8 cellular contexts compared by ENCODE assay signal in the genomic region with DNA sequence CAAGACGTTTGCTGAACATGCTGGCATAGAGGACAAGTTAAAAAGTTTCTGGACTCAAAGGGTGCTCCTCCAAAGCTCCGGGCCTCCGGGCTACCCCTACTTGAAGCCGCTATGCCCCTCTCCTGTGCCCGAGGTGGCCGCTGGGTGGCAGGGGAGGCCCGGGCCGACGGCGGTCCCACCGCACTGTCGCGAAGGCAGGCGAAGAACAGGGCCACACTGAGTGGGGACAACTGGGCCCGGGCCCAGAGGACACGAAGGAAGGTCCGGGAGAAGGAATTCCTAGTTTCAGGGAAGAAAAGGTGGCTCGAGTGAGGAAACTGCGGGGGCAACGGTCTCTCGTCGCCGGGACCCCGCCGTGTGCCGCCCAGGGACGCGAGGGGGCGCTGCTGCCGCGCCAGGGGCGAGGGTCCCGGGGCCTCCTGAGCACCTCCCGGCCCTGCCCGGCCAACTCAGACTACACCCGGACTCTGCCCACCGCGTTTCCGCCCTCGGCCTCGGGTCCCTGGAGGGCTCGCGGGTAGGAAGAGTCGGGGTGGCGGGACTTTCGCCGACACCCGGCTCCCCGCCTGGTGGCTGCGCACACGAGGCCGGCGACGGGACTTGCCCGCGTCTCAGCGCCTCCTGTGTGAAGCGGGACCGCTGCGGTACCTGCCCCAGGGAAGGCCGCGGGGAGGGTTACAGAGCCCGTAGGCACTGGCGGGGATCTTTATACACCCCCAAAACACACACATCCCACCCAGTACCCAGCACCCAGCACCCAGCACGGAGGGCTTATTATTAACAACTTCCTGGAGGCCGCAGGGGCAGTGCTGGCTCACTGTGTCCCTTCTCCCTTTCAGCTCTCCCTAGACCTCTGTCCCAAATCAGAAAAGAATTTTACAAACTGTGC. TPM values are rescaled to one million over a fixed set of nuclear protein-coding genes. Genes with fewer than 3 reads are reported as not detected.
DNase-seq lines count a peak whose midpoint lies in the region; ATAC-seq and TF ChIP-seq lines count a peak whose summit lies in the region.

No MANE protein-coding gene starts in this region.

- POLR2A ChIA-PET in SK-N-SH (lab: Yijun Ruan, JAX): no interaction called here

- no peaks in the 10 kb centered on the region for H3K9me2 ChIP-seq in SK-N-SH

- TF ChIP-seq EP300 in SK-N-SH (IDR thresholded peaks at IDR 0.05; ENCODE audit: borderline replicate concordance in 1 of 2, low read depth in 1 of 2, low read length in 1 of 2): no peak

- DNase-seq in BE2C (peak; percentile 85), GM19240 (ENCODE audit: insufficient read length, low spot score) (peak; percentile 61), SK-N-SH (peak; percentile 97), cardiac septum (ENCODE audit: low spot score) (peak; percentile 87), trophoblast cell (peak; percentile 40 to 73), tibial artery (peak; percentile 67 to 85)
- peak; percentile 79 for DNase-seq in activated naive CD8-positive, alpha-beta T cell treated with anti-CD3 and anti-CD28 coated beads for 36 hours

- H3K4ac ChIP-seq in trophoblast cell (ENCODE audit: low read depth, low read length): no peak overlapping the region

- CTCF ChIA-PET in SK-N-SH (lab: Yijun Ruan, JAX): interaction anchor here (0.5 to 7.4 kb wide), 71 partner anchors 8 to 765 kb away, joined by 3 to 128 read pairs (median 4); a partner anchor contains a TSS

- TF ChIP-seq CTCF in BE2C (IDR thresholded peaks at IDR 0.05; ENCODE audit: low read depth, low read length) (peak; percentile 88), SK-N-SH (IDR thresholded peaks at IDR 0.05) (peak; percentile 100), tibial artery (IDR thresholded peaks at IDR 0.05) (peak; percentile 86 to 92)

- no peaks in the 10 kb centered on the region for H4K20me1 ChIP-seq in SK-N-SH (ENCODE audit: insufficient read depth)

- H3K4me1 Mint-ChIP-seq in activated naive CD8-positive, alpha-beta T cell treated with anti-CD3 and anti-CD28 coated beads for 36 hours: peaks cover 6% of the 10 kb centered on the region

- peak; percentile 75 for ATAC-seq in HG03457 (IDR thresholded peaks at IDR 0.05; ENCODE audit: unreplicated experiment)

- no peak overlapping the region for H3K23ac ChIP-seq in trophoblast cell (ENCODE audit: low read length)

- peak overlapping the region; percentile 57 for H3K4me3 ChIP-seq in BE2C (ENCODE audit: low read depth, low read length)
- H3K4me3 ChIP-seq in SK-N-SH (ENCODE audit: low read depth in 2 of 2, low read length in 1 of 2): peak overlapping the region; percentile 45 to 63
- peak overlapping the region; percentile 68 for H3K4me3 ChIP-seq in trophoblast cell (ENCODE audit: low read depth, low read length)
- H3K4me3 ChIP-seq in tibial artery: peak overlapping the region; percentile 42 to 61

- H3K9me3 ChIP-seq in BE2C (no peaks in the 10 kb centered on the region), SK-N-SH (no peaks in the 10 kb centered on the region), trophoblast cell (ENCODE audit: insufficient read depth, low read depth, low read length) (no peaks in the 10 kb centered on the region), tibial artery (no peaks in the 10 kb centered on the region)

- peak overlapping the region; percentile 68 for H3K27ac Mint-ChIP-seq in activated naive CD8-positive, alpha-beta T cell treated with anti-CD3 and anti-CD28 coated beads for 36 hours

- H3K4me1 ChIP-seq in BE2C (no peaks in the 10 kb centered on the region), SK-N-SH (ENCODE audit: control insufficient read depth in 1 of 2, insufficient read depth in 2 of 2, low read depth in 1 of 2, low read length in 1 of 2) (no peaks in the 10 kb centered on the region; a peak in 1 of 4 replicates), trophoblast cell (ENCODE audit: control insufficient read depth in 1 of 2, insufficient read depth in 2 of 2, low read length in 2 of 2) (peaks cover 0 to 2% of the 10 kb centered on the region in 2 experiments), tibial artery (peaks cover 0 to 13% (median 10%) of the 10 kb centered on the region in 4 donors)

- H3K79me2 ChIP-seq in SK-N-SH (ENCODE audit: insufficient read depth): no peaks in the 10 kb centered on the region
- peaks cover 2% of the 10 kb centered on the region for H3K79me2 ChIP-seq in trophoblast cell (ENCODE audit: control insufficient read depth, insufficient read depth, low read length, poor library complexity)

- H3K14ac ChIP-seq in trophoblast cell (ENCODE audit: low read length): peak overlapping the region; percentile 59

- H3K36me3 Mint-ChIP-seq in activated naive CD8-positive, alpha-beta T cell treated with anti-CD3 and anti-CD28 coated beads for 36 hours: no peaks in the 10 kb centered on the region

- peak overlapping the region; percentile 35; the same call in 1 of the 2 replicates for H3K9ac ChIP-seq in SK-N-SH
- H3K9ac ChIP-seq in trophoblast cell (ENCODE audit: low read length): peak overlapping the region; percentile 54

- H2BK5ac ChIP-seq in trophoblast cell (ENCODE audit: low read depth, low read length, poor library complexity): peak overlapping the region; percentile 1

- H3K18ac ChIP-seq in trophoblast cell (ENCODE audit: low read length): peak overlapping the region; percentile 55

- 17% methylated on average over 43 of the region's 66 CpGs for WGBS in SK-N-SH (ENCODE audit: low lambda C conversion rate)
- no CpG with 5 or more reads among the region's 66 CpGs for WGBS in trophoblast cell (ENCODE audit: extremely low coverage, insufficient coverage, insufficient read length)

- peak overlapping the region; percentile 89 for H2BK12ac ChIP-seq in trophoblast cell (ENCODE audit: low read length)

- H3K79me1 ChIP-seq in trophoblast cell (ENCODE audit: low read length): peaks cover 5% of the 10 kb centered on the region

- peak overlapping the region; percentile 67 for H3K4me2 ChIP-seq in SK-N-SH
- peak overlapping the region; percentile 94 for H3K4me2 ChIP-seq in trophoblast cell (ENCODE audit: low read length)

- H3K27ac ChIP-seq in SK-N-SH (ENCODE audit: low read depth in 2 of 2, low read length in 1 of 2): no peak overlapping the region
- H3K27ac ChIP-seq in trophoblast cell (ENCODE audit: low read depth, low read length): no peak overlapping the region
- peak overlapping the region; percentile 19 to 46 for H3K27ac ChIP-seq in tibial artery

- H4K91ac ChIP-seq in trophoblast cell (ENCODE audit: low read depth, low read length): peak overlapping the region; percentile 48

- peak overlapping the region; percentile 80 for H4K12ac ChIP-seq in trophoblast cell (ENCODE audit: low read depth, low read length)

- H3K36me3 ChIP-seq in BE2C (no peaks in the 10 kb centered on the region), SK-N-SH (replicated peaks in 1 of 2; ENCODE audit: control insufficient read depth in 1 of 2, insufficient read depth in 2 of 2, low read length in 1 of 2) (no peaks in the 10 kb centered on the region), trophoblast cell (ENCODE audit: control insufficient read depth in 1 of 2, insufficient read depth in 2 of 2, low read length in 2 of 2) (no peaks in the 10 kb centered on the region), tibial artery (no peaks in the 10 kb centered on the region)

- no peaks in the 10 kb centered on the region for H3K9me3 Mint-ChIP-seq in activated naive CD8-positive, alpha-beta T cell treated with anti-CD3 and anti-CD28 coated beads for 36 hours

- H3K27me3 Mint-ChIP-seq in activated naive CD8-positive, alpha-beta T cell treated with anti-CD3 and anti-CD28 coated beads for 36 hours: no peaks in the 10 kb centered on the region

- H3K4me3 Mint-ChIP-seq in activated naive CD8-positive, alpha-beta T cell treated with anti-CD3 and anti-CD28 coated beads for 36 hours: peak overlapping the region; percentile 75

- TF ChIP-seq RAD21 in SK-N-SH (IDR thresholded peaks at IDR 0.05; ENCODE audit: low read length): peak; percentile 66

- peak overlapping the region; percentile 57 for H2BK120ac ChIP-seq in trophoblast cell (ENCODE audit: insufficient read depth, low read length, poor library complexity)

- H3K27me3 ChIP-seq in BE2C (no peaks in the 10 kb centered on the region), SK-N-SH (ENCODE audit: insufficient read depth) (no peaks in the 10 kb centered on the region), trophoblast cell (ENCODE audit: insufficient read depth, low read length) (no peaks in the 10 kb centered on the region), tibial artery (peaks cover 0 to under 1% of the 10 kb centered on the region in 2 donors)

- no peaks in the 10 kb centered on the region for H3F3A ChIP-seq in SK-N-SH (replicated peaks; ENCODE audit: insufficient read depth)

- H2AK5ac ChIP-seq in trophoblast cell (ENCODE audit: low read length): no peak overlapping the region

- H2AFZ ChIP-seq in SK-N-SH (ENCODE audit: low read depth) (peak overlapping the region; percentile 51), trophoblast cell (ENCODE audit: insufficient read depth, low read length, poor library complexity) (peak overlapping the region; percentile 76)

- H4K8ac ChIP-seq in trophoblast cell (ENCODE audit: low read depth, low read length): peak overlapping the region; percentile 89

- intact Hi-C loops in cardiac septum (cut with DNase I): no loop called here
- intact Hi-C loops in tibial artery (cut with DNase I; ENCODE audit: low total_unique reads): loop anchor here (10.0 kb wide), 1 partner anchor 317 kb away; no protein-coding TSS in a partner anchor

TF ChIP-seq in SK-N-SH, 30 proteins besides CTCF, POLR2A, EP300 and RAD21 (continues in another document):
- TF ChIP-seq, protein P1, sequence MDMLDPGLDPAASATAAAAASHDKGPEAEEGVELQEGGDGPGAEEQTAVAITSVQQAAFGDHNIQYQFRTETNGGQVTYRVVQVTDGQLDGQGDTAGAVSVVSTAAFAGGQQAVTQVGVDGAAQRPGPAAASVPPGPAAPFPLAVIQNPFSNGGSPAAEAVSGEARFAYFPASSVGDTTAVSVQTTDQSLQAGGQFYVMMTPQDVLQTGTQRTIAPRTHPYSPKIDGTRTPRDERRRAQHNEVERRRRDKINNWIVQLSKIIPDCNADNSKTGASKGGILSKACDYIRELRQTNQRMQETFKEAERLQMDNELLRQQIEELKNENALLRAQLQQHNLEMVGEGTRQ (IDR thresholded peaks at IDR 0.05; ENCODE audit: borderline replicate concordance, low read depth, low read length): no peak

RNA-seq across cellular contexts. Expression of a gene that starts 0.8 kb away (rescaled TPM):
- not detected for polyA plus RNA-seq in BE2C (2012; ENCODE audit: insufficient read depth, insufficient read length, low read depth)
- polyA plus RNA-seq in SK-N-SH (2012; rRNA removed): not detected in 2 replicates
- not detected in 2 replicates for polyA plus RNA-seq in SK-N-SH (2012; cell fraction: cytosol; rRNA removed)
- not detected in 2 replicates for polyA plus RNA-seq in SK-N-SH (2012; cell fraction: nucleus; rRNA removed)
- total RNA-seq in activated naive CD8-positive, alpha-beta T cell treated with anti-CD3 and anti-CD28 coated beads for 36 hours: under 1 TPM in 1 of 2 experiments, not detected in 1; 0.24 TPM
- not detected for total RNA-seq in cardiac septum
- polyA plus RNA-seq in trophoblast cell (2013): 0.04 TPM in 1 of 2 replicates, not detected in the other

RNA-seq across cellular contexts. Expression of a gene that starts 29.6 kb away (rescaled TPM):
- polyA plus RNA-seq in BE2C (2012; ENCODE audit: insufficient read depth, insufficient read length, low read depth): 22.5 TPM
- 25.6 and 31.8 TPM in 2 replicates for polyA plus RNA-seq in SK-N-SH (2012; rRNA removed)
- 28.9 and 29.8 TPM in 2 replicates for polyA plus RNA-seq in SK-N-SH (2012; cell fraction: cytosol; rRNA removed)
- polyA plus RNA-seq in SK-N-SH (2012; cell fraction: nucleus; rRNA removed): 37.3 and 52.2 TPM in 2 replicates
- 10 to 100 TPM; 26.6 to 26.7 TPM for total RNA-seq in activated naive CD8-positive, alpha-beta T cell treated with anti-CD3 and anti-CD28 coated beads for 36 hours
- 32.1 TPM for total RNA-seq in cardiac septum
- polyA plus RNA-seq in trophoblast cell (2013): 18.3 and 19.1 TPM in 2 replicates

Comparison
In these comparisons a context has a peak if more than half of its experiments do, and no peak if none do; other contexts are left out.
1. H3K27ac ChIP-seq: peak in tibial artery (2 of 2); none in SK-N-SH (0 of 2) and trophoblast cell (single experiment).
2. Peak in every context shown above with its lines, with median percentiles within 50 percentile points of each other: DNase-seq, H3K4me3 ChIP-seq and CTCF ChIP-seq.